In the genomic region with DNA sequence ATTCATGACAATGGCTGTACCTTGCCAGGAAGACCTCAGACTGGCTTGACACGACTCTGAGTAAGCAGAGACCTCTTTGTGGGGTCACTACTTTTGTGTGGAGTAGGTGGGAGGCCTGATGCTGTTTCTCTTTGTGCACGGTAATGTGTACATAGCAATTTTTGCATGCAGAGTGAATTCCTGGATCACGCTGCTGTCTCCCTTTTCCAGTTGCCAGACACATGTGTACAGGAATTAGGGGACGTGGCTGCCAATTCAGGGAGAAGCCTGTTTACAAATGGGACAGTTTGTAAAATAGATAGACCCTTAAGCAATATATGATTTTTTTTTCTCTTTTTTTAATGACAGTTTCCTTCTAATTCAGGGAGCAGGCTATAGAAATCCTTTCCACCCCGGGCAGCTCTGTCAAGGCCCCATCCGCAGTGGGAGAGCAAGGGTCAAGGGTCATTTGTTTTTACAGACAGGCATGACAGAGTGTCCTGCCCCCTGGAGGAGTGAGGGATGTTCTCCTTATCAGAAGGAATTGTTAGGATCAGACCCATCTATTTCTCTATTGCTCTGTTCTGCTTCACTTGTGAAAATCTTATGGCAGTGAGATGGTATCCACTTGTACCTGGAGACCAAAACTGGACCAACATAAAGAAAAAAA, we compare ENCODE assay signal across 26 cellular contexts. TPM values are rescaled to one million over a fixed set of nuclear protein-coding genes. Genes with fewer than 3 reads are reported as not detected.
DNase-seq lines count a peak whose midpoint lies in the region; FAIRE-seq and TF ChIP-seq lines count a peak whose summit lies in the region.
"Had no signal": no experiment of that assay in that cellular context is flagged by ENCODE, and none has a peak within 500 bp of the region (broad histone marks: within the 10 kb centered on the region; RNA-seq: fewer than 3 reads in every experiment).

No MANE protein-coding gene starts in this region.

- no peak for TF ChIP-seq POLR2A in uterus (IDR thresholded peaks at IDR 0.05)

- H3K4me3 ChIP-seq in HEK293 (ENCODE audit: low read depth, low read length), result no peak overlapping the region
- H3K4me3 ChIP-seq in small intestine (ENCODE audit: low read depth in 1 of 2, low read length in 2 of 2), result no peak overlapping the region
- no peak overlapping the region for H3K4me3 ChIP-seq in ascending aorta
- H3K4me3 ChIP-seq in uterus, result no peak overlapping the region

- H3K9me3 ChIP-seq in HEK293 (ENCODE audit: control insufficient read depth, insufficient read depth, low read depth, low read length) (no peaks in the 10 kb centered on the region), small intestine (ENCODE audit: control insufficient read depth, low read depth) (no peaks in the 10 kb centered on the region), ascending aorta (no peaks in the 10 kb centered on the region), uterus (no peaks in the 10 kb centered on the region)

- TF ChIP-seq CTCF in HEK293 (tag by site-specific recombination; IDR thresholded peaks at IDR 0.05) (no peak), brain (conservative IDR thresholded peaks at IDR 0.05) (no peak), ascending aorta (IDR thresholded peaks at IDR 0.05) (no peak), uterus (IDR thresholded peaks at IDR 0.05) (no peak)

- DNase-seq in left kidney (ENCODE audit: low read depth, low spot score) (peak; percentile 50), small intestine (peak; percentile 60), ascending aorta (ENCODE audit: low spot score in 2 of 2) (no peak), uterus (no peak), SK-N-DZ (ENCODE audit: low spot score) (no peak)
- no peak for DNase-seq in activated CD4-positive, CD25-positive, alpha-beta regulatory T cell treated with anti-CD3 and anti-CD28 coated beads, Interleukin-2, amount 50 U/mL, for 72 hours
- DNase-seq: activated CD4-positive, alpha-beta memory T cell treated with anti-CD3 and anti-CD28 coated beads for 36 hours; activated naive CD4-positive, alpha-beta T cell treated with anti-CD3 and anti-CD28 coated beads for 36 hours; activated T-cell treated with anti-CD3 and anti-CD28 coated beads for 4 hours; anterior cingulate cortex; CD8-positive, alpha-beta memory T cell; cerebellar nuclear complex; DMS79 treated with DMSO at 0.1 percent for 48 hours; islet precursor cell; NCI-H1105; NCI-H774; OCI-M1; SIG-M5; stimulated activated CD8-positive, alpha-beta memory T cell treated with anti-CD3 and anti-CD28 coated beads, Interleukin-4, amount 100 ng/mL, for 48 hours; substantia nigra; WERI-Rb-1 had no signal

- intact Hi-C loops in ascending aorta (cut with DNase I) (no loop called here), uterus (cut with DNase I; ENCODE audit: low total_unique reads) (no loop called here)

- H3K36me3 Mint-ChIP-seq in brain, result no peaks in the 10 kb centered on the region
- H3K36me3 Mint-ChIP-seq: activated CD4-positive, alpha-beta memory T cell treated with anti-CD3 and anti-CD28 coated beads for 36 hours; CD8-positive, alpha-beta memory T cell; natural killer cell treated with Interleukin-12 subunit alpha and Interleukin-12 subunit beta and Interleukin-15 and Interleukin-18, amount 100 ng/mL, for 72 hours had no signal

- peaks cover 0 to 3% (median 0%) of the 10 kb centered on the region in 5 experiments for H3K9me3 Mint-ChIP-seq in brain
- H3K9me3 Mint-ChIP-seq: activated CD4-positive, alpha-beta memory T cell treated with anti-CD3 and anti-CD28 coated beads for 36 hours; activated naive CD4-positive, alpha-beta T cell treated with anti-CD3 and anti-CD28 coated beads for 36 hours; CD8-positive, alpha-beta memory T cell; natural killer cell treated with Interleukin-12 subunit alpha and Interleukin-12 subunit beta and Interleukin-15 and Interleukin-18, amount 100 ng/mL, for 72 hours had no signal

- peaks cover 32% of the 10 kb centered on the region for H3K27me3 Mint-ChIP-seq in brain

- H3K4me1 ChIP-seq in HEK293 (ENCODE audit: control insufficient read depth, insufficient read depth, low read length), result no peaks in the 10 kb centered on the region
- peaks cover 2 to 3% of the 10 kb centered on the region in 2 donors for H3K4me1 ChIP-seq in small intestine (ENCODE audit: control insufficient read depth in 2 of 2, insufficient read depth in 1 of 2, low read depth in 1 of 2, low read length in 1 of 2)
- H3K4me1 ChIP-seq in ascending aorta, result peaks cover 9 to 10% of the 10 kb centered on the region in 2 donors
- H3K4me1 ChIP-seq in uterus, result no peaks in the 10 kb centered on the region

- H3K27me3 ChIP-seq in small intestine (ENCODE audit: control insufficient read depth in 2 of 2, insufficient read depth in 2 of 2, low read length in 2 of 2), result peaks cover 0 to 9% of the 10 kb centered on the region in 2 donors
- H3K27me3 ChIP-seq in ascending aorta, result peaks cover 8% of the 10 kb centered on the region
- H3K27me3 ChIP-seq in uterus, result no peaks in the 10 kb centered on the region

- H3K36me3 ChIP-seq in HEK293 (ENCODE audit: control insufficient read depth in 2 of 2, insufficient read depth in 1 of 2, low read length in 2 of 2), result no peaks in the 10 kb centered on the region
- no peaks in the 10 kb centered on the region for H3K36me3 ChIP-seq in small intestine (ENCODE audit: control insufficient read depth in 2 of 2, insufficient read depth in 2 of 2, low read length in 2 of 2)
- no peaks in the 10 kb centered on the region for H3K36me3 ChIP-seq in ascending aorta
- no peaks in the 10 kb centered on the region for H3K36me3 ChIP-seq in uterus
- H3K36me3 ChIP-seq: WERI-Rb-1 had no signal

- POLR2A ChIA-PET in HEK293 (lab: Yijun Ruan, JAX), result no interaction called here

- FAIRE-seq in small intestine (lab: Jason Lieb, UNC), result no peak

- peaks cover 62% of the 10 kb centered on the region for H3K4me1 Mint-ChIP-seq in brain

- peak overlapping the region in 1 of 5 experiments; percentile 71 for H3K27ac Mint-ChIP-seq in brain
- H3K27ac Mint-ChIP-seq: activated CD4-positive, alpha-beta memory T cell treated with anti-CD3 and anti-CD28 coated beads for 36 hours; activated naive CD4-positive, alpha-beta T cell treated with anti-CD3 and anti-CD28 coated beads for 36 hours; natural killer cell treated with Interleukin-12 subunit alpha and Interleukin-12 subunit beta and Interleukin-15 and Interleukin-18, amount 100 ng/mL, for 72 hours; progenitor cell of endocrine pancreas had no signal

- CTCF ChIA-PET in HEK293 (lab: Yijun Ruan, JAX), result interaction anchor here (0.9 kb wide), 1 partner anchor 26 kb away, joined by 3 read pairs; no protein-coding TSS in a partner anchor

- H3K4me3 Mint-ChIP-seq in brain, result peak overlapping the region in 4 of 5 experiments; percentile 11 to 32 (median 22)
- H3K4me3 Mint-ChIP-seq: activated CD4-positive, alpha-beta memory T cell treated with anti-CD3 and anti-CD28 coated beads for 36 hours; activated naive CD4-positive, alpha-beta T cell treated with anti-CD3 and anti-CD28 coated beads for 36 hours; CD8-positive, alpha-beta memory T cell; natural killer cell treated with Interleukin-12 subunit alpha and Interleukin-12 subunit beta and Interleukin-15 and Interleukin-18, amount 100 ng/mL, for 72 hours had no signal

- H3K27ac ChIP-seq in HEK293 (ENCODE audit: extremely low read depth, low read depth, low read length), result no peak overlapping the region
- no peak overlapping the region for H3K27ac ChIP-seq in small intestine (ENCODE audit: low read depth in 1 of 2, low read length in 1 of 2)
- no peak overlapping the region for H3K27ac ChIP-seq in ascending aorta
- no peak overlapping the region for H3K27ac ChIP-seq in uterus
- H3K27ac ChIP-seq: WERI-Rb-1 had no signal

- WGBS in small intestine, 3 donors, result 37 to 56% (median 45%) methylated on average over 6 of the region's 6 CpGs

TF ChIP-seq in HEK293, 187 proteins besides CTCF, POLR2A, EP300 and RAD21:
- TF ChIP-seq REPIN1 (tag by site-specific recombination; IDR thresholded peaks at IDR 0.05; ENCODE audit: low read depth), result no peak
- 0 out of 2 replicates have a peak, but pooled peaks have one; percentile 24 for TF ChIP-seq ZNF133 (tag by site-specific recombination; IDR thresholded peaks at IDR 0.05)

RNA-seq across cellular contexts. Expression of gene CACNA1D, which starts 4.7 kb away (rescaled TPM):
- polyA plus RNA-seq in brain (ENCODE audit: insufficient read depth, low read depth, low replicate concordance) (2.8 TPM), small intestine (1 to 10 TPM; 2.2 to 8.7 (median 3.6) TPM)
- total RNA-seq in ascending aorta (0.43 TPM), uterus (10 to 100 TPM in 3 of 4 donors, under 1 TPM in 1; 0.88 to 97.5 (median 63.4) TPM)
- not detected in 2 replicates for polyA plus RNA-seq in SK-N-DZ (2014; cell fraction: cytosol; rRNA removed)
- not detected in 2 replicates for polyA plus RNA-seq in SK-N-DZ (2014; cell fraction: nucleus; rRNA removed)
- total RNA-seq: activated naive CD4-positive, alpha-beta T cell treated with anti-CD3 and anti-CD28 coated beads for 36 hours; HT1080 had no signal

Comparison
In these comparisons a context has a peak if more than half of its experiments do, and no peak if none do; other contexts are left out.
1. DNase-seq: peak in left kidney (single experiment) and small intestine (single experiment); none in ascending aorta (0 of 2), activated CD4-positive, CD25-positive, alpha-beta regulatory T cell treated with anti-CD3 and anti-CD28 coated beads, Interleukin-2, amount 50 U/mL, for 72 hours (single experiment), uterus (0 of 2) and SK-N-DZ (single experiment).